ENCODE assay signal across 11 cellular contexts in the genomic region with DNA sequence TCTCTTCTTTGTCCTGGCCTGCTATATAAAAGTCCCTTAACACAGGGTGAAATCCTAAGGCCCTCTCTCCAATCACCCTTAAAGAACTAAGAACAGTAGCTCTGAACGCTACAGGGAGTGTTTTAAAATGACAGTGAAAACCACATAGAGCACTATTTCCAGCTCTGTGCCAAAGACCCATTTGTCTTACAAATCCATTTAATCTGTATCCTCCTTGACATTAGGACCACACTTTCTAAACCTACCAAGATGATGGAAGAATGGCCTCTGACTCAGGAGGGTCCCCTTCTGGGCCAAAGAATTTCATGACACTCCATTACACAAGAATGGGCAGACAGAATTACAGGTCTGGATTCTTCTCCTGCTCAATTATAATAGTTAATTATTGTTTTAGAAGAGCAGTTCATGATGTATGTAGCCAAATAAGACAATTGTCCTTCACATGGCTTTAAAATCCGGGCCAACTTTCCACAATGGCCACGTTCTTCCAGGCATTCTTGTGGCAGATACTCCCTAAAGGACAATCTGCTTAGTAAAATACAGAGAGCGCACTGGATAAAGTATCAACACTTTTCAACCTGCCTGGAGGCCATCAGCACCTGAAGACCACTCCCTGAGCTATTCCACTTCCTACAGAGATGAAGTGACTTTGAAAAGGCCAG.
DNase-seq lines count a peak whose midpoint lies in the region; ATAC-seq and TF ChIP-seq lines count a peak whose summit lies in the region.
"Had no signal": no experiment of that assay in that cellular context is flagged by ENCODE, and none has a peak within 500 bp of the region (broad histone marks: within the 10 kb centered on the region; RNA-seq: fewer than 3 reads in every experiment).

No MANE protein-coding gene starts in this region.

- H2BK5ac ChIP-seq in mesendoderm (ENCODE audit: low read length): no peak overlapping the region

- H2BK15ac ChIP-seq in mesendoderm (replicated peaks; ENCODE audit: low read depth): no peak overlapping the region

- WGBS in mesendoderm (ENCODE audit: extremely low coverage, insufficient coverage, low lambda C conversion rate): no CpG with 5 or more reads among the region's 4 CpGs

- no peak overlapping the region for H2AFZ ChIP-seq in OCI-LY3 (ENCODE audit: low read depth, low read length)

- DNase-seq in GM12865 (ENCODE audit: low read depth) (peak; percentile 61), mesendoderm (no peak), NCI-H2227 treated with DMSO at 0.1 percent for 48 hours (lab: John Stamatoyannopoulos, UW) (no peak), medulla oblongata (ENCODE audit: extremely low spot score) (no peak)
- DNase-seq in stimulated activated CD4-positive, alpha-beta T cell treated with anti-CD3 and anti-CD28 coated beads, Interleukin-4, amount 100 ng/mL, for 24 hours: no peak
- DNase-seq: C1 segment of cervical spinal cord, esophagus squamous epithelium, NCI-H1436 treated with DMSO at 0.1 percent for 48 hours had no signal

- no peak overlapping the region for H4K5ac ChIP-seq in mesendoderm (ENCODE audit: low read length)

- H4K20me1 ChIP-seq in OCI-LY3 (ENCODE audit: insufficient read depth, low read length): peaks cover 76% of the 10 kb centered on the region

- H3K4me1 ChIP-seq in OCI-LY3 (ENCODE audit: low read length) (peaks cover 81% of the 10 kb centered on the region), mesendoderm (ENCODE audit: control insufficient read depth, low read depth, low read length) (no peaks in the 10 kb centered on the region)

- no peaks in the 10 kb centered on the region for H3K9me3 ChIP-seq in OCI-LY3 (ENCODE audit: insufficient read depth, low read length)
- H3K9me3 ChIP-seq: esophagus squamous epithelium had no signal

- no peak overlapping the region for H3K56ac ChIP-seq in mesendoderm (ENCODE audit: low read length)

- TF ChIP-seq CTCF in GM12865 (IDR thresholded peaks at IDR 0.05; ENCODE audit: insufficient read depth, low read depth, low read length, missing control alignments) (no peak), OCI-LY3 (IDR thresholded peaks at IDR 0.05; ENCODE audit: low read depth, low read length) (no peak)

- H3K9ac ChIP-seq in OCI-LY3 (ENCODE audit: low read length) (no peak overlapping the region), mesendoderm (ENCODE audit: low read length) (no peak overlapping the region)

- no peak overlapping the region for H3K4me3 ChIP-seq in GM12865 (ENCODE audit: low read depth, low read length)
- no peak overlapping the region for H3K4me3 ChIP-seq in OCI-LY3 (ENCODE audit: low read length)
- no peak overlapping the region for H3K4me3 ChIP-seq in mesendoderm (ENCODE audit: low read length)
- H3K4me3 ChIP-seq: esophagus squamous epithelium had no signal

- peak overlapping the region; percentile 48 for H3K23ac ChIP-seq in mesendoderm (ENCODE audit: low read length)

- H2AK5ac ChIP-seq in mesendoderm (ENCODE audit: low read length): no peak overlapping the region

- H3K36me3 ChIP-seq in OCI-LY3 (replicated peaks; ENCODE audit: low read depth, low read length) (peaks cover 17% of the 10 kb centered on the region), mesendoderm (ENCODE audit: control insufficient read depth, insufficient read depth, low read length) (no peaks in the 10 kb centered on the region)

- H3K18ac ChIP-seq in mesendoderm (ENCODE audit: low read length): no peak overlapping the region

- H3K27ac ChIP-seq in OCI-LY3 (ENCODE audit: low read length) (peak overlapping the region; percentile 16), mesendoderm (ENCODE audit: low read depth, low read length) (no peak overlapping the region)

- peak; percentile 27 for ATAC-seq in GM21529 (IDR thresholded peaks at IDR 0.05; ENCODE audit: unreplicated experiment)
- ATAC-seq in GM19455 (IDR thresholded peaks at IDR 0.05; ENCODE audit: unreplicated experiment): no peak

- H2BK120ac ChIP-seq in mesendoderm (ENCODE audit: low read depth, low read length): no peak overlapping the region

- H4K8ac ChIP-seq in mesendoderm (ENCODE audit: low read depth, low read length): no peak overlapping the region

- peaks cover 71% of the 10 kb centered on the region for H3K79me2 ChIP-seq in OCI-LY3 (ENCODE audit: low read length)
- peaks cover 40% of the 10 kb centered on the region for H3K79me2 ChIP-seq in mesendoderm (ENCODE audit: control insufficient read depth, insufficient read depth, low read length)

- peaks cover 28% of the 10 kb centered on the region for H3K79me1 ChIP-seq in mesendoderm (ENCODE audit: low read length)

- H3K4me2 ChIP-seq in OCI-LY3 (ENCODE audit: low read length) (peak overlapping the region; percentile 63), mesendoderm (ENCODE audit: low read length) (no peak overlapping the region)

- H3K27me3 ChIP-seq in OCI-LY3 (ENCODE audit: low read depth, low read length) (no peaks in the 10 kb centered on the region), mesendoderm (ENCODE audit: insufficient read depth, low read length, poor library complexity) (no peaks in the 10 kb centered on the region)
- H3K27me3 ChIP-seq: esophagus squamous epithelium had no signal

- H3K4ac ChIP-seq in mesendoderm (ENCODE audit: low read depth, low read length): no peak overlapping the region
